ENCODE assay signal across 9 cellular contexts in the genomic region with DNA sequence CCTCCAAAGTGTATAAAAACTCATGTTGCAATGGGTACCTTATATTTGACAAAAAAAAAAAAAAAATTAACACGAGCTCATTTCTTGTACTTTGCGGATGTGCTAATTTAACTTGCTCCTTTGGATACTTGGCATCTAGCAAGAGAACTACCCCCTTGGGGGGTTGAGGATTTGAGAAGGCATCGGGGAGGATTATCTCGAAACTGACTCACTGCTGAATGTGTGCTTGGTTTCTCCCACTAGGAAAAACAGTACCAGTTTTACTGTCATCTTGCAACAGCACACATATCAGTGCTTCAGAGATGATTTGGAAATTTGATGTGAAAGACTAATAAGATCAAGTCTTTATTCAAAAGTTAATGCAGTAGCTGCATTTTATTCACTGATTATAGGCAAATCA. TPM values are rescaled to one million over a fixed set of nuclear protein-coding genes. Genes with fewer than 3 reads are reported as not detected.
DNase-seq lines count a peak whose midpoint lies in the region; TF ChIP-seq lines count a peak whose summit lies in the region.
"Had no signal": no experiment of that assay in that cellular context is flagged by ENCODE, and none has a peak within 500 bp of the region (broad histone marks: within the 10 kb centered on the region; RNA-seq: fewer than 3 reads in every experiment).

No MANE protein-coding gene starts in this region.

- H3K4me3 ChIP-seq in BE2C (ENCODE audit: low read depth, low read length) (peak overlapping the region; percentile 76), breast epithelium (peak overlapping the region; percentile 59 to 79 (median 61)), muscle layer of duodenum (ENCODE audit: low read depth in 1 of 2, low read length in 2 of 2) (peak overlapping the region; percentile 81 to 88)

- peak overlapping the region in 2 of 3 donors; percentile 88 to 91 for H3K27ac Mint-ChIP-seq in IgD-negative memory B cell

- no peak for TF ChIP-seq POLR2A in breast epithelium (IDR thresholded peaks at IDR 0.05)

- peaks cover 6% of the 10 kb centered on the region for H3K36me3 Mint-ChIP-seq in IgD-negative memory B cell

- H3K27ac ChIP-seq in breast epithelium (no peak overlapping the region), muscle layer of duodenum (ENCODE audit: low read length) (peak overlapping the region; percentile 45)

- no peaks in the 10 kb centered on the region for H3K4me1 ChIP-seq in BE2C
- H3K4me1 ChIP-seq in breast epithelium: no peaks in the 10 kb centered on the region
- H3K4me1 ChIP-seq in muscle layer of duodenum (ENCODE audit: control insufficient read depth in 1 of 2, insufficient read depth in 2 of 2, low read length in 2 of 2): peaks cover 7 to 8% of the 10 kb centered on the region in 2 donors

- intact Hi-C loops in breast epithelium (cut with DNase I; ENCODE audit: low total_unique reads) (no loop called here), head of caudate nucleus (cut with DNase I) (loop anchor here (5.0 to 10.0 kb wide), 2 partner anchors 150 to 158 kb away; a partner anchor contains a TSS)

- H3K36me3 ChIP-seq in BE2C (no peaks in the 10 kb centered on the region), breast epithelium (no peaks in the 10 kb centered on the region), muscle layer of duodenum (ENCODE audit: control insufficient read depth in 1 of 2, insufficient read depth in 2 of 2, low read length in 2 of 2) (peaks cover 11 to 14% of the 10 kb centered on the region in 2 donors)

- H3K4me1 Mint-ChIP-seq in IgD-negative memory B cell: peaks cover 6 to 10% (median 10%) of the 10 kb centered on the region in 3 donors

- H3K9me3 ChIP-seq in BE2C: no peaks in the 10 kb centered on the region
- no peaks in the 10 kb centered on the region for H3K9me3 ChIP-seq in breast epithelium
- no peaks in the 10 kb centered on the region for H3K9me3 ChIP-seq in muscle layer of duodenum (ENCODE audit: control insufficient read depth in 1 of 2, low read length in 2 of 2)

- H3K27me3 ChIP-seq in BE2C (no peaks in the 10 kb centered on the region), breast epithelium (no peaks in the 10 kb centered on the region), muscle layer of duodenum (ENCODE audit: low read depth, low read length) (no peaks in the 10 kb centered on the region)

- TF ChIP-seq CTCF in BE2C (IDR thresholded peaks at IDR 0.05; ENCODE audit: low read depth, low read length): no peak
- no peak for TF ChIP-seq CTCF in breast epithelium (IDR thresholded peaks at IDR 0.05)

- no peak for DNase-seq in BE2C
- no peak for DNase-seq in breast epithelium (ENCODE audit: low spot score in 2 of 2)
- no peak for DNase-seq in head of caudate nucleus
- DNase-seq in HUDEP-2 (lab: John Stamatoyannopoulos, UW; ENCODE audit: unreplicated experiment in 76 of 76): no peak
- DNase-seq in HPDE6-E6E7 (ENCODE audit: extremely low spot score): no peak
- no peak for DNase-seq in HuH-7.5 (ENCODE audit: low spot score)
- DNase-seq: left cardiac atrium had no signal

- no peaks in the 10 kb centered on the region for H3K27me3 Mint-ChIP-seq in IgD-negative memory B cell

- peak overlapping the region; percentile 93 to 97 (median 96) for H3K4me3 Mint-ChIP-seq in IgD-negative memory B cell

- H3K9me3 Mint-ChIP-seq in IgD-negative memory B cell: no peaks in the 10 kb centered on the region

RNA-seq across cellular contexts. Expression of a gene that starts 0.9 kb away (rescaled TPM):
- 4.2 TPM for polyA plus RNA-seq in BE2C (2012; ENCODE audit: insufficient read depth, insufficient read length, low read depth)
- polyA plus RNA-seq in IgD-negative memory B cell: 13.6 TPM
- 10 to 100 TPM in 1 of 3 donors, 1 to 10 TPM in 2; 7.5 to 10.2 (median 8.8) TPM for total RNA-seq in breast epithelium

RNA-seq across cellular contexts. Expression of a gene that starts 43.3 kb away (rescaled TPM):
- 3.8 TPM for polyA plus RNA-seq in BE2C (2012; ENCODE audit: insufficient read depth, insufficient read length, low read depth)
- polyA plus RNA-seq in IgD-negative memory B cell: not detected
- 10 to 100 TPM in 2 of 3 donors, 1 to 10 TPM in 1; 4.0 to 10.7 (median 10.2) TPM for total RNA-seq in breast epithelium
